In the genomic region with DNA sequence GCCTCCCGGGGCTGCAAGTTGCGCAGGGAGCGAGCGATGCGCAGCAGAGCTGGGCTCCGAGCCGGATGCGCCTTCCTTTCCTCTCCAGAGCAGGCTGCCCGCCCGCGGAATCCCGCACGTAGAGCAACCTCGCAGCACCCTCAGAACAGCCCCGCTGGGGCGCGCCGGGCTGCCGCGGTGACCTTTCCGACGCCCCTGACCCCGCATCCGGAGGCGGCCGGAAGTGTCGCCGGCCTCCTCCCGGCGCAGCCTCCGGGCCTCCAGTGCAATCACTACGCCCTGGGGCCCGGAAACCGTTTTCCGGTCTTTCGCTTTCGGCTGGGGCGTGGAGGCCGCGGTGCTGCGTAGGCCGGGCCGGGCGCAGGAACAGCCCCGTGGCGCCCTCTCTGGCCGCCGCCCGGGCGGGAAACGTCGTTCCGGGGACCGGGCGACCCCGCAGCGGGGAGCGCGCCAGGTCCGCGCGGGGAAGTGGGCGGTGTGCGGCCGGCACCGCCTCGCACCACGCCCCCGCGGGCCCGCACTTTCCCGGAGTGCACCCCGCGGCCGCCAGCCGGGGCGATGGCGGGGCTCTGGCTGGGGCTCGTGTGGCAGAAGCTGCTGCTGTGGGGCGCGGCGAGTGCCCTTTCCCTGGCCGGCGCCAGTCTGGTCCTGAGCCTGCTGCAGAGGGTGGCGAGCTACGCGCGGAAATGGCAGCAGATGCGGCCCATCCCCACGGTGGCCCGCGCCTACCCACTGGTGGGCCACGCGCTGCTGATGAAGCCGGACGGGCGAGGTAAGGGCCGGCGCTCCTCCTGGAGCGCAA, we compare ENCODE assay signal across 8 cellular contexts. TPM values are rescaled to one million over a fixed set of nuclear protein-coding genes. Genes with fewer than 3 reads are reported as not detected.
DNase-seq lines count a peak whose midpoint lies in the region; ATAC-seq and TF ChIP-seq lines count a peak whose summit lies in the region.

A gene (plus strand): TSS at position 302 of the 802 bp plus-strand sequence. CDS start 257 bp downstream, at position 559.

- DNase-seq in CD8-positive, alpha-beta memory T cell: peak; percentile 68 to 91 (median 90)
- peak; percentile 63 for DNase-seq in GM19240 (ENCODE audit: insufficient read length, low spot score)
- peak in 1 of 2 experiments; percentile 78 for DNase-seq in PC-9
- DNase-seq in activated T-cell treated with anti-CD3 and anti-CD28 coated beads, Interleukin-2, amount 50 U/mL, for 72 hours: peak; percentile 92 to 93
- peak; percentile 85 for DNase-seq in fibroblast of gingiva (ENCODE audit: low read depth)
- peak; percentile 68 to 94 (median 90) for DNase-seq in naive thymus-derived CD4-positive, alpha-beta T cell
- peak; percentile 73 to 93 (median 81) for DNase-seq in stimulated activated naive CD4-positive, alpha-beta T cell (lab: John Stamatoyannopoulos, UW)

- H3K4me1 Mint-ChIP-seq in CD8-positive, alpha-beta memory T cell: peaks cover 41 to 58% (median 42%) of the 10 kb centered on the region in 3 donors
- peaks cover 45% of the 10 kb centered on the region for H3K4me1 Mint-ChIP-seq in activated T-cell treated with anti-CD3 and anti-CD28 coated beads, Interleukin-2, amount 50 U/mL, for 72 hours (ENCODE audit: low read depth)
- H3K4me1 Mint-ChIP-seq in naive thymus-derived CD4-positive, alpha-beta T cell: peaks cover 34 to 62% (median 57%) of the 10 kb centered on the region in 7 donors

- H3K27ac ChIP-seq in CD8-positive, alpha-beta memory T cell (ENCODE audit: low read depth, low read length): peak within 1 kb of the TSS; percentile 94
- no peak within 1 kb of the TSS for H3K27ac ChIP-seq in PC-9
- peak within 1 kb of the TSS; percentile 95 for H3K27ac ChIP-seq in naive thymus-derived CD4-positive, alpha-beta T cell (ENCODE audit: low read depth, low read length)

- peak within 1 kb of the TSS; percentile 90 to 97 (median 95) for H3K4me3 Mint-ChIP-seq in CD8-positive, alpha-beta memory T cell
- H3K4me3 Mint-ChIP-seq in activated T-cell treated with anti-CD3 and anti-CD28 coated beads, Interleukin-2, amount 50 U/mL, for 72 hours: peak within 1 kb of the TSS; percentile 90 to 96
- H3K4me3 Mint-ChIP-seq in naive thymus-derived CD4-positive, alpha-beta T cell: peak within 1 kb of the TSS; percentile 89 to 97 (median 94)

- H3K27me3 Mint-ChIP-seq in CD8-positive, alpha-beta memory T cell: no peaks in the 10 kb centered on the region
- H3K27me3 Mint-ChIP-seq in activated T-cell treated with anti-CD3 and anti-CD28 coated beads, Interleukin-2, amount 50 U/mL, for 72 hours (ENCODE audit: low read depth): no peaks in the 10 kb centered on the region
- no peaks in the 10 kb centered on the region for H3K27me3 Mint-ChIP-seq in naive thymus-derived CD4-positive, alpha-beta T cell

- no peaks in the 10 kb centered on the region for H3F3A ChIP-seq in PC-9 (ENCODE audit: insufficient read depth, low read depth)

- ATAC-seq in HG03442 (IDR thresholded peaks at IDR 0.05; ENCODE audit: unreplicated experiment): peak; percentile 85
- peak; percentile 92 to 93 for ATAC-seq in activated T-cell treated with anti-CD3 and anti-CD28 coated beads, Interleukin-2, amount 50 U/mL, for 72 hours (replicated peaks in 1 of 2)
- ATAC-seq in naive thymus-derived CD4-positive, alpha-beta T cell: peak; percentile 90

- H3K9me2 ChIP-seq in PC-9 (ENCODE audit: insufficient read depth): no peaks in the 10 kb centered on the region

- CTCF ChIA-PET in CD8-positive, alpha-beta memory T cell (lab: Charles Lee): interaction anchor here (0.6 to 2.1 kb wide), 8 partner anchors 10 to 764 kb away, joined by 3 to 5 read pairs (median 4); no protein-coding TSS in a partner anchor
- CTCF ChIA-PET in PC-9 (lab: Charles Lee): interaction anchor here (0.6 kb wide), 1 partner anchor 40 kb away, joined by 3 read pairs; no protein-coding TSS in a partner anchor
- CTCF ChIA-PET in naive thymus-derived CD4-positive, alpha-beta T cell (lab: Charles Lee): interaction anchor here (0.5 to 2.2 kb wide), 3 partner anchors 10 to 1715 kb away, joined by 3 to 11 read pairs (median 11); no protein-coding TSS in a partner anchor

- peak within 1 kb of the TSS; percentile 92 for H3K4me2 ChIP-seq in PC-9

- no peaks in the 10 kb centered on the region for H3K9me3 ChIP-seq in CD8-positive, alpha-beta memory T cell (ENCODE audit: low read length)
- no peaks in the 10 kb centered on the region for H3K9me3 ChIP-seq in PC-9 (ENCODE audit: insufficient read depth, low read depth)
- H3K9me3 ChIP-seq in naive thymus-derived CD4-positive, alpha-beta T cell (ENCODE audit: control insufficient read depth in 2 of 3, low read length in 3 of 3): no peaks in the 10 kb centered on the region

- no peaks in the 10 kb centered on the region for H3K36me3 ChIP-seq in CD8-positive, alpha-beta memory T cell (ENCODE audit: insufficient read depth, low read length)
- H3K36me3 ChIP-seq in PC-9 (ENCODE audit: low read depth): no peaks in the 10 kb centered on the region
- peaks cover 0 to 12% (median 0%) of the 10 kb centered on the region in 3 experiments for H3K36me3 ChIP-seq in naive thymus-derived CD4-positive, alpha-beta T cell (ENCODE audit: control insufficient read depth in 2 of 3, insufficient read depth in 3 of 3, low read length in 3 of 3)

- H3K4me1 ChIP-seq in CD8-positive, alpha-beta memory T cell (ENCODE audit: insufficient read depth, low read length): peaks cover 29% of the 10 kb centered on the region
- H3K4me1 ChIP-seq in PC-9 (replicated peaks; ENCODE audit: insufficient read depth): peaks cover 8% of the 10 kb centered on the region
- peaks cover 12 to 19% of the 10 kb centered on the region in 2 donors for H3K4me1 ChIP-seq in naive thymus-derived CD4-positive, alpha-beta T cell (ENCODE audit: control insufficient read depth in 2 of 2, insufficient read depth in 2 of 2, low read length in 2 of 2)

- no peaks in the 10 kb centered on the region for H4K20me1 ChIP-seq in PC-9 (ENCODE audit: insufficient read depth)

- BruUV-seq in PC-9 (replicated peaks; lab: Mats Ljungman, UMichigan): no TSS peak

- intact Hi-C loops in PC-9 (cut with micrococcal nuclease; ENCODE audit: unreplicated experiment): loop anchor here (2.0 kb wide), 1 partner anchor 123 kb away; a partner anchor contains a TSS
- intact Hi-C loops in naive thymus-derived CD4-positive, alpha-beta T cell (cut with micrococcal nuclease): loop anchor here (1.0 to 10.0 kb wide), 13 partner anchors 13 to 1717 kb away; a partner anchor contains a TSS

- H3K4me3 ChIP-seq in CD8-positive, alpha-beta memory T cell (ENCODE audit: low read length): peak within 1 kb of the TSS; percentile 86
- H3K4me3 ChIP-seq in PC-9: peak within 1 kb of the TSS; percentile 70
- peak within 1 kb of the TSS; percentile 91 for H3K4me3 ChIP-seq in naive thymus-derived CD4-positive, alpha-beta T cell (ENCODE audit: low read length)

- POLR2A ChIA-PET in CD8-positive, alpha-beta memory T cell (lab: Charles Lee): interaction anchor here (1.0 to 2.1 kb wide), 3 partner anchors 12 to 123 kb away, joined by 3 to 7 read pairs (median 4); a partner anchor contains a TSS
- POLR2A ChIA-PET in PC-9 (lab: Charles Lee; ENCODE audit: unreplicated experiment): interaction anchor here (0.6 to 0.7 kb wide), 3 partner anchors 26 to 857 kb away, joined by 3 to 6 read pairs (median 3); a partner anchor contains a TSS
- POLR2A ChIA-PET in naive thymus-derived CD4-positive, alpha-beta T cell (lab: Charles Lee): interaction anchor here (1.3 to 9.7 kb wide), 7 partner anchors 13 to 796 kb away, joined by 3 to 189 read pairs (median 7); a partner anchor contains a TSS

- TF ChIP-seq CTCF in PC-9 (conservative IDR thresholded peaks at IDR 0.05): no peak

- no peaks in the 10 kb centered on the region for H3K79me2 ChIP-seq in PC-9 (ENCODE audit: low read depth)

- no peaks in the 10 kb centered on the region for H3K27me3 ChIP-seq in CD8-positive, alpha-beta memory T cell (ENCODE audit: insufficient read depth, low read length, poor library complexity, severe bottlenecking)
- H3K27me3 ChIP-seq in PC-9 (ENCODE audit: insufficient read depth, low read depth): no peaks in the 10 kb centered on the region
- no peaks in the 10 kb centered on the region for H3K27me3 ChIP-seq in naive thymus-derived CD4-positive, alpha-beta T cell (ENCODE audit: control insufficient read depth in 2 of 2, insufficient read depth in 2 of 2, low read length in 2 of 2)

- H2AFZ ChIP-seq in PC-9: peak within 1 kb of the TSS; percentile 93

- H3K9me3 Mint-ChIP-seq in CD8-positive, alpha-beta memory T cell: no peaks in the 10 kb centered on the region
- H3K9me3 Mint-ChIP-seq in activated T-cell treated with anti-CD3 and anti-CD28 coated beads, Interleukin-2, amount 50 U/mL, for 72 hours: no peaks in the 10 kb centered on the region
- no peaks in the 10 kb centered on the region for H3K9me3 Mint-ChIP-seq in naive thymus-derived CD4-positive, alpha-beta T cell

- peaks cover 0 to 34% (median 10%) of the 10 kb centered on the region in 3 donors for H3K36me3 Mint-ChIP-seq in CD8-positive, alpha-beta memory T cell
- peaks cover 0 to 2% of the 10 kb centered on the region in 2 donors for H3K36me3 Mint-ChIP-seq in activated T-cell treated with anti-CD3 and anti-CD28 coated beads, Interleukin-2, amount 50 U/mL, for 72 hours (ENCODE audit: insufficient read depth in 2 of 2)
- H3K36me3 Mint-ChIP-seq in naive thymus-derived CD4-positive, alpha-beta T cell: peaks cover 4 to 16% (median 13%) of the 10 kb centered on the region in 5 donors

- H3K27ac Mint-ChIP-seq in CD8-positive, alpha-beta memory T cell: peak within 1 kb of the TSS; percentile 95 to 99 (median 97)
- peak within 1 kb of the TSS; percentile 96 for H3K27ac Mint-ChIP-seq in activated T-cell treated with anti-CD3 and anti-CD28 coated beads, Interleukin-2, amount 50 U/mL, for 72 hours
- H3K27ac Mint-ChIP-seq in naive thymus-derived CD4-positive, alpha-beta T cell: peak within 1 kb of the TSS; percentile 94 to 99 (median 98)

RNA-seq across cellular contexts. Expression of the gene that starts here (rescaled TPM):
- total RNA-seq in CD8-positive, alpha-beta memory T cell: 10 to 100 TPM; 10.9 to 11.8 TPM
- 30.1 TPM for polyA plus RNA-seq in CD8-positive, alpha-beta memory T cell
- total RNA-seq in PC-9 (2021): 12.5 and 13.0 TPM in 2 replicates
- 10 to 100 TPM; 15.4 to 20.4 TPM for total RNA-seq in activated T-cell treated with anti-CD3 and anti-CD28 coated beads, Interleukin-2, amount 50 U/mL, for 72 hours
- 10 to 100 TPM; 19.7 to 41.4 (median 26.0) TPM for total RNA-seq in naive thymus-derived CD4-positive, alpha-beta T cell
- 10 to 100 TPM; 16.0 to 26.5 TPM for polyA plus RNA-seq in naive thymus-derived CD4-positive, alpha-beta T cell
